ENCODE assay signal across 11 cellular contexts in genomic region chr9:89623925-89624420, GRCh38. TPM values are rescaled to one million over a fixed set of nuclear protein-coding genes. Genes with fewer than 3 reads are reported as not detected.
DNase-seq lines count a peak whose midpoint lies in the region; ATAC-seq and TF ChIP-seq lines count a peak whose summit lies in the region.
"Had no signal": no experiment of that assay in that cellular context is flagged by ENCODE, and none has a peak within 500 bp of the region (broad histone marks: within the 10 kb centered on the region; RNA-seq: fewer than 3 reads in every experiment).

No MANE protein-coding gene starts in this region.

- H3K9ac ChIP-seq in rectal smooth muscle tissue (ENCODE audit: low read length) (no peak overlapping the region), neural progenitor cell (no peak overlapping the region)

- no peak overlapping the region for H3K27ac ChIP-seq in GM23338 (ENCODE audit: low read depth)
- H3K27ac ChIP-seq in left ventricle myocardium inferior (replicated peaks), result peak overlapping the region; percentile 90
- peak overlapping the region; percentile 95 for H3K27ac ChIP-seq in rectal smooth muscle tissue (ENCODE audit: low read depth, low read length)
- no peak overlapping the region for H3K27ac ChIP-seq in neural progenitor cell

- no peaks in the 10 kb centered on the region for H3K36me3 ChIP-seq in GM23338 (ENCODE audit: insufficient read depth)
- H3K36me3 ChIP-seq in left ventricle myocardium inferior, result no peaks in the 10 kb centered on the region
- H3K36me3 ChIP-seq in rectal smooth muscle tissue (ENCODE audit: control insufficient read depth, insufficient read depth, low read length), result no peaks in the 10 kb centered on the region
- H3K36me3 ChIP-seq in neural progenitor cell, result no peaks in the 10 kb centered on the region

- H3K79me2 ChIP-seq in GM23338 (replicated peaks; ENCODE audit: insufficient read depth) (no peaks in the 10 kb centered on the region), neural progenitor cell (ENCODE audit: low read depth) (no peaks in the 10 kb centered on the region)

- H3K9me3 Mint-ChIP-seq in GM23338 (no peaks in the 10 kb centered on the region), neural progenitor cell (no peaks in the 10 kb centered on the region)
- H3K9me3 Mint-ChIP-seq: activated naive CD4-positive, alpha-beta T cell treated with anti-CD3 and anti-CD28 coated beads for 36 hours had no signal

- intact Hi-C loops in left ventricle myocardium inferior (cut with micrococcal nuclease), result no loop called here

- peaks cover 5% of the 10 kb centered on the region for H3K27me3 Mint-ChIP-seq in GM23338 (ENCODE audit: insufficient read depth, low read depth, poor library complexity)
- H3K27me3 Mint-ChIP-seq in neural progenitor cell (ENCODE audit: insufficient read depth, low read depth), result peaks cover 16% of the 10 kb centered on the region

- peak overlapping the region; percentile 59 for H2AFZ ChIP-seq in GM23338
- H2AFZ ChIP-seq in neural progenitor cell (replicated peaks), result no peak overlapping the region

- TF ChIP-seq CTCF in GM23338 (conservative IDR thresholded peaks at IDR 0.05; ENCODE audit: low read depth in 2 of 2) (no peak), left ventricle myocardium inferior (IDR thresholded peaks at IDR 0.05; ENCODE audit: borderline replicate concordance) (peak; percentile 21), neural progenitor cell (IDR thresholded peaks at IDR 0.05) (no peak)

- no peak for ATAC-seq in GM23338

- no peak overlapping the region for H3K4me2 ChIP-seq in GM23338
- H3K4me2 ChIP-seq in neural progenitor cell, result no peak overlapping the region

- H3F3A ChIP-seq in GM23338 (replicated peaks; ENCODE audit: low read depth) (no peaks in the 10 kb centered on the region), neural progenitor cell (ENCODE audit: low read depth) (no peaks in the 10 kb centered on the region)

- no peaks in the 10 kb centered on the region for H3K9me2 ChIP-seq in GM23338 (ENCODE audit: insufficient read depth)

- H4K20me1 ChIP-seq in GM23338 (replicated peaks; ENCODE audit: insufficient read depth) (no peaks in the 10 kb centered on the region), neural progenitor cell (ENCODE audit: low read depth) (peaks cover 6% of the 10 kb centered on the region)

- H3K27me3 ChIP-seq in GM23338 (ENCODE audit: insufficient read depth) (no peaks in the 10 kb centered on the region), left ventricle myocardium inferior (ENCODE audit: low read depth) (no peaks in the 10 kb centered on the region), rectal smooth muscle tissue (ENCODE audit: control insufficient read depth, insufficient read depth, low read length) (no peaks in the 10 kb centered on the region), neural progenitor cell (no peaks in the 10 kb centered on the region)

- no peaks in the 10 kb centered on the region for H3K9me3 ChIP-seq in left ventricle myocardium inferior (replicated peaks)
- H3K9me3 ChIP-seq in neural progenitor cell (ENCODE audit: low read depth), result no peaks in the 10 kb centered on the region

- H3K36me3 Mint-ChIP-seq in GM23338 (ENCODE audit: low read depth) (no peaks in the 10 kb centered on the region), neural progenitor cell (no peaks in the 10 kb centered on the region)

- H3K4me3 Mint-ChIP-seq in GM23338 (no peak overlapping the region), neural progenitor cell (no peak overlapping the region)
- H3K4me3 Mint-ChIP-seq: activated naive CD4-positive, alpha-beta T cell treated with anti-CD3 and anti-CD28 coated beads for 36 hours had no signal

- H3K4me3 ChIP-seq in GM23338 (no peak overlapping the region), left ventricle myocardium inferior (peak overlapping the region; percentile 24), rectal smooth muscle tissue (ENCODE audit: low read length) (no peak overlapping the region), neural progenitor cell (no peak overlapping the region)

- H3K4me1 Mint-ChIP-seq in GM23338 (peaks cover 25% of the 10 kb centered on the region), neural progenitor cell (peaks cover 34% of the 10 kb centered on the region)

- H3K4me1 ChIP-seq in GM23338 (ENCODE audit: insufficient read depth) (peaks cover 7% of the 10 kb centered on the region), left ventricle myocardium inferior (peaks cover 52% of the 10 kb centered on the region), rectal smooth muscle tissue (ENCODE audit: control insufficient read depth, insufficient read depth, low read length) (peaks cover 34% of the 10 kb centered on the region), neural progenitor cell (peaks cover 25% of the 10 kb centered on the region)

- H3K27ac Mint-ChIP-seq in GM23338 (no peak overlapping the region), neural progenitor cell (no peak overlapping the region)
- H3K27ac Mint-ChIP-seq: activated naive CD4-positive, alpha-beta T cell treated with anti-CD3 and anti-CD28 coated beads for 36 hours had no signal

- DNase-seq in GM23338 (ENCODE audit: low spot score) (no peak), NCI-H69 (lab: John Stamatoyannopoulos, UW) (peak; percentile 96), left ventricle myocardium inferior (peak; percentile 44), neural progenitor cell (ENCODE audit: low spot score) (no peak), NCI-H82 (lab: John Stamatoyannopoulos, UW) (no peak), NCI-H1694 treated with DMSO at 0.1 percent for 48 hours (lab: John Stamatoyannopoulos, UW) (no peak), RKO (ENCODE audit: low spot score) (no peak)
- DNase-seq: activated CD4-positive, alpha-beta T cell treated with anti-CD3 and anti-CD28 coated beads, Interleukin-2, amount 50 U/mL, for 1 hour; activated naive CD4-positive, alpha-beta T cell treated with anti-CD3 and anti-CD28 coated beads for 36 hours; NCI-H510A treated with DMSO at 0.1 percent for 48 hours had no signal

TF ChIP-seq in GM23338, 12 proteins besides CTCF, POLR2A, EP300 and RAD21 (continues in another document):
- no peak for TF ChIP-seq REST (IDR thresholded peaks at IDR 0.05; ENCODE audit: unreplicated experiment)
- TF ChIP-seq ZNF331 (CRISPR knock-in tag; IDR thresholded peaks at IDR 0.05; ENCODE audit: low read depth), result no peak
- TF ChIP-seq ZNF114 (CRISPR knock-in tag; IDR thresholded peaks at IDR 0.05), result no peak
- no peak for TF ChIP-seq JUNB (IDR thresholded peaks at IDR 0.05; ENCODE audit: unreplicated experiment)
- no peak for TF ChIP-seq STAT1 (IDR thresholded peaks at IDR 0.05; ENCODE audit: unreplicated experiment)

RNA-seq across cellular contexts. Expression of gene GADD45G, which starts 19.2 kb away (rescaled TPM):
- total RNA-seq in GM23338 (2014; rRNA removed; shearing (Covaris generic)), result 12.7 and 15.8 TPM in 2 replicates
- 24.1 TPM in 2 replicates for polyA plus RNA-seq in GM23338 (2016; fragmentation: Nextera tagmentation; extraction: Ambion mirVana)
- total RNA-seq in left ventricle myocardium inferior (44.5 TPM), neural progenitor cell (ENCODE audit: low replicate concordance) (1.8 TPM in 1 of 2 replicates, not detected in the other)

Comparison
In these comparisons a context has a peak if more than half of its experiments do, and no peak if none do; other contexts are left out.
1. DNase-seq: peak in NCI-H69 (single experiment) and left ventricle myocardium inferior (single experiment); none in GM23338 (single experiment), neural progenitor cell (single experiment), NCI-H82 (single experiment), NCI-H1694 treated with DMSO at 0.1 percent for 48 hours (single experiment) and RKO (single experiment).
2. H3K27ac ChIP-seq: peak in left ventricle myocardium inferior (single experiment) and rectal smooth muscle tissue (single experiment); none in GM23338 (single experiment) and neural progenitor cell (single experiment).